Comparison of ENCODE assay signal across 17 cellular contexts in genomic region chr2:233130024-233130423, GRCh38.
A peak's percentile ranks its signal among the peaks of the same experiment; 100 is the strongest.
DNase-seq lines count a peak whose midpoint lies in the region; ATAC-seq and TF ChIP-seq lines count a peak whose summit lies in the region.
"Had no signal": no experiment of that assay in that cellular context is flagged by ENCODE, and none has a peak within 500 bp of the region (broad histone marks: within the 10 kb centered on the region; RNA-seq: fewer than 3 reads in every experiment).

No MANE protein-coding gene starts in this region.

- dilution Hi-C loops in mammary epithelial cell (cut with HindIII; ENCODE audit: low sequenced_read_pairs), result loop anchor here (5.0 kb wide), 1 partner anchor 43 kb away; no protein-coding TSS in a partner anchor

- ATAC-seq in T-helper 17 cell, result no peak
- peak; percentile 39 for ATAC-seq in effector memory CD8-positive, alpha-beta T cell (replicated peaks)
- no peak for ATAC-seq in upper lobe of right lung
- ATAC-seq: heart left ventricle had no signal

- CTCF ChIA-PET in mammary epithelial cell (lab: Charles Lee; ENCODE audit: low non-redundant PET), result no interaction called here

- H3K4me2 ChIP-seq in mammary epithelial cell (ENCODE audit: insufficient read depth, low read depth, low read length), result no peak overlapping the region

- no peak overlapping the region for H3K4me3 Mint-ChIP-seq in T-helper 17 cell
- H3K4me3 Mint-ChIP-seq in effector memory CD8-positive, alpha-beta T cell, result peak overlapping the region; percentile 19 to 59
- H3K4me3 Mint-ChIP-seq: H9 had no signal

- H3K4me1 ChIP-seq in right atrium auricular region (no peaks in the 10 kb centered on the region), upper lobe of right lung (no peaks in the 10 kb centered on the region), mammary epithelial cell (ENCODE audit: insufficient read depth, low read length) (no peaks in the 10 kb centered on the region)
- H3K4me1 ChIP-seq: heart left ventricle, left ventricle myocardium inferior, SJSA1 had no signal

- DNase-seq in cardiac septum (ENCODE audit: low spot score), result peak; percentile 29
- no peak for DNase-seq in right atrium auricular region (ENCODE audit: low spot score)
- DNase-seq in T-helper 17 cell, result no peak
- no peak for DNase-seq in effector memory CD8-positive, alpha-beta T cell
- DNase-seq in upper lobe of right lung, result peak; percentile 22
- DNase-seq in mammary epithelial cell, result no peak
- DNase-seq in GM13976 (ENCODE audit: low spot score), result no peak
- DNase-seq in amygdala (lab: John Stamatoyannopoulos, UW), result no peak
- DNase-seq: heart left ventricle; Karpas-422; left ventricle myocardium inferior; NCI-H1930; NCI-H446; stimulated activated CD4-positive, alpha-beta T cell treated with anti-CD3 and anti-CD28 coated beads, Interleukin-4, amount 100 ng/mL, for 24 hours; T1000 had no signal

- H3K27ac ChIP-seq in right atrium auricular region (no peak overlapping the region), upper lobe of right lung (no peak overlapping the region), mammary epithelial cell (ENCODE audit: insufficient read depth, low read depth, low read length) (no peak overlapping the region)
- H3K27ac ChIP-seq: heart left ventricle, left ventricle myocardium inferior, SJSA1 had no signal

- H3K36me3 ChIP-seq in right atrium auricular region, result no peaks in the 10 kb centered on the region
- peaks cover 37% of the 10 kb centered on the region for H3K36me3 ChIP-seq in upper lobe of right lung
- H3K36me3 ChIP-seq in mammary epithelial cell (ENCODE audit: insufficient read depth, low read length), result no peaks in the 10 kb centered on the region
- H3K36me3 ChIP-seq: SJSA1 had no signal

- peaks cover 15% of the 10 kb centered on the region for H3K4me1 Mint-ChIP-seq in T-helper 17 cell
- H3K4me1 Mint-ChIP-seq in effector memory CD8-positive, alpha-beta T cell (ENCODE audit: low read depth in 2 of 2), result peaks cover 27 to 33% of the 10 kb centered on the region in 2 donors

- H4K20me1 ChIP-seq in mammary epithelial cell (ENCODE audit: insufficient read depth, low read length), result no peaks in the 10 kb centered on the region

- H3K9me3 ChIP-seq in right atrium auricular region, result no peaks in the 10 kb centered on the region
- no peaks in the 10 kb centered on the region for H3K9me3 ChIP-seq in T-helper 17 cell (ENCODE audit: control insufficient read depth, low read length, poor library complexity, severe bottlenecking)
- H3K9me3 ChIP-seq in upper lobe of right lung, result no peaks in the 10 kb centered on the region
- H3K9me3 ChIP-seq in mammary epithelial cell (replicated peaks; ENCODE audit: insufficient read depth, low read length), result no peaks in the 10 kb centered on the region
- H3K9me3 ChIP-seq: heart left ventricle, SJSA1 had no signal

- intact Hi-C loops in cardiac septum (cut with DNase I) (no loop called here), upper lobe of right lung (cut with DNase I) (no loop called here), mammary epithelial cell (cut with micrococcal nuclease) (loop anchor here (10.0 kb wide), 1 partner anchor 275 kb away; no protein-coding TSS in a partner anchor)

- no peak for TF ChIP-seq CTCF in right atrium auricular region (IDR thresholded peaks at IDR 0.05)
- TF ChIP-seq CTCF in upper lobe of right lung (IDR thresholded peaks at IDR 0.05), result no peak
- no peak for TF ChIP-seq CTCF in mammary epithelial cell (conservative IDR thresholded peaks at IDR 0.05 in 1 of 2, IDR thresholded peaks at IDR 0.05 in 1 of 2; ENCODE audit: extremely low read depth in 1 of 2, insufficient read depth in 1 of 2, low read depth in 1 of 2, low read length in 2 of 2)
- TF ChIP-seq CTCF in GM13976 (IDR thresholded peaks at IDR 0.05; ENCODE audit: borderline replicate concordance, control extremely low read depth, extremely low read depth, insufficient read depth, missing control alignments), result no peak

- H3K27me3 ChIP-seq in right atrium auricular region (no peaks in the 10 kb centered on the region), upper lobe of right lung (no peaks in the 10 kb centered on the region), mammary epithelial cell (ENCODE audit: insufficient read depth, low read length) (no peaks in the 10 kb centered on the region)
- H3K27me3 ChIP-seq: SJSA1 had no signal

- BruUV-seq in mammary epithelial cell (replicated peaks; lab: Mats Ljungman, UMichigan), result no TSS peak

- peaks cover 20% of the 10 kb centered on the region for H3K36me3 Mint-ChIP-seq in T-helper 17 cell (ENCODE audit: low read depth)
- H3K36me3 Mint-ChIP-seq in effector memory CD8-positive, alpha-beta T cell (ENCODE audit: insufficient read depth), result peaks cover 90% of the 10 kb centered on the region

- peak overlapping the region; percentile 84 for H3K27ac Mint-ChIP-seq in T-helper 17 cell
- peak overlapping the region; percentile 87 to 89 for H3K27ac Mint-ChIP-seq in effector memory CD8-positive, alpha-beta T cell

- no peaks in the 10 kb centered on the region for H3K9me3 Mint-ChIP-seq in effector memory CD8-positive, alpha-beta T cell
- H3K9me3 Mint-ChIP-seq: H9 had no signal

- H2AFZ ChIP-seq in mammary epithelial cell (ENCODE audit: low read depth, low read length), result no peak overlapping the region

- no peaks in the 10 kb centered on the region for H3K27me3 Mint-ChIP-seq in T-helper 17 cell
- no peaks in the 10 kb centered on the region for H3K27me3 Mint-ChIP-seq in effector memory CD8-positive, alpha-beta T cell

- H3K9ac ChIP-seq in mammary epithelial cell (ENCODE audit: insufficient read depth, low read length), result no peak overlapping the region

- H3K79me2 ChIP-seq in mammary epithelial cell (ENCODE audit: insufficient read depth, low read length), result no peaks in the 10 kb centered on the region

- 70% methylated on average over 6 of the region's 6 CpGs for WGBS in mammary epithelial cell (ENCODE audit: low coverage, missing lambda C conversion rate)

- no peak overlapping the region for H3K4me3 ChIP-seq in right atrium auricular region
- H3K4me3 ChIP-seq in upper lobe of right lung, result no peak overlapping the region
- no peak overlapping the region for H3K4me3 ChIP-seq in mammary epithelial cell (replicated peaks in 1 of 3; ENCODE audit: insufficient read depth in 1 of 3, low read depth in 2 of 3, low read length in 3 of 3)
- H3K4me3 ChIP-seq: heart left ventricle, left ventricle myocardium inferior, SJSA1 had no signal

- in situ Hi-C loops in mammary epithelial cell (cut with MboI; ENCODE audit: low sequenced_read_pairs in 2 of 2) (loop anchor here in 1 of 2 donors (25.0 kb wide), 1 partner anchor 518 kb away; no protein-coding TSS in a partner anchor), GM13976 (cut with MboI; ENCODE audit: low sequenced_read_pairs, unreplicated experiment) (no loop called here)

Comparison
In these comparisons a context has a peak if more than half of its experiments do, and no peak if none do; other contexts are left out.
1. DNase-seq: peak in cardiac septum (single experiment) and upper lobe of right lung (single experiment); none in right atrium auricular region (single experiment), T-helper 17 cell (0 of 3), effector memory CD8-positive, alpha-beta T cell (0 of 3), mammary epithelial cell (single experiment), GM13976 (single experiment) and amygdala (0 of 56).